In genomic region chr1:165376811-165377153, GRCh38 we compare ENCODE assay signal across 9 cellular contexts. TPM values are rescaled to one million over a fixed set of nuclear protein-coding genes. Genes with fewer than 3 reads are reported as not detected.
A peak's percentile ranks its signal among the peaks of the same experiment; 100 is the strongest.
DNase-seq lines count a peak whose midpoint lies in the region; TF ChIP-seq lines count a peak whose summit lies in the region.
"Had no signal": no experiment of that assay in that cellular context is flagged by ENCODE, and none has a peak within 500 bp of the region (broad histone marks: within the 10 kb centered on the region; RNA-seq: fewer than 3 reads in every experiment).

No MANE protein-coding gene starts in this region.

- no peak for DNase-seq in activated naive CD4-positive, alpha-beta T cell treated with anti-CD3 and anti-CD28 coated beads, Interleukin-2, amount 10 ng/mL, durations not matched to agents 7 days and 5 days
- no peak for DNase-seq in activated naive CD4-positive, alpha-beta T cell (lab: John Stamatoyannopoulos, UW)
- DNase-seq in ascending aorta (ENCODE audit: low spot score in 2 of 2) (no peak), mesendoderm (no peak), midbrain (lab: John Stamatoyannopoulos, UW) (no peak), NCI-H2196 (lab: John Stamatoyannopoulos, UW; ENCODE audit: unreplicated experiment) (no peak), AML-193 (lab: John Stamatoyannopoulos, UW) (no peak)
- DNase-seq: NCI-H510A had no signal

- no peak overlapping the region for H3K18ac ChIP-seq in mesendoderm (ENCODE audit: low read length)

- H3K56ac ChIP-seq in mesendoderm (ENCODE audit: low read length): peak overlapping the region; percentile 88

- H3K36me3 ChIP-seq in ascending aorta (no peaks in the 10 kb centered on the region), mesendoderm (ENCODE audit: control insufficient read depth, insufficient read depth, low read length) (no peaks in the 10 kb centered on the region), urinary bladder (ENCODE audit: insufficient read depth) (no peaks in the 10 kb centered on the region)

- CTCF ChIA-PET in activated naive CD4-positive, alpha-beta T cell treated with anti-CD3 and anti-CD28 coated beads, Interleukin-2, amount 10 ng/mL, durations not matched to agents 7 days and 5 days (lab: Charles Lee): interaction anchor here (1.4 to 2.5 kb wide), 3 partner anchors 9 to 215 kb away, joined by 4 to 19 read pairs (median 6); no protein-coding TSS in a partner anchor

- H3K4me3 ChIP-seq in ascending aorta: peak overlapping the region; percentile 48 to 61
- H3K4me3 ChIP-seq in mesendoderm (ENCODE audit: low read length): peak overlapping the region; percentile 32
- peak overlapping the region; percentile 33 for H3K4me3 ChIP-seq in urinary bladder (ENCODE audit: low read depth, low read length)

- H3K4me3 Mint-ChIP-seq in activated naive CD4-positive, alpha-beta T cell treated with anti-CD3 and anti-CD28 coated beads, Interleukin-2, amount 10 ng/mL, durations not matched to agents 7 days and 5 days: peak overlapping the region; percentile 17

- WGBS in mesendoderm (ENCODE audit: extremely low coverage, insufficient coverage, low lambda C conversion rate): no CpG with 5 or more reads among the region's 10 CpGs
- WGBS in urinary bladder: 19% methylated on average over 10 of the region's 10 CpGs

- H3K79me2 ChIP-seq in mesendoderm (ENCODE audit: control insufficient read depth, insufficient read depth, low read length): no peaks in the 10 kb centered on the region

- no peak overlapping the region for H2BK15ac ChIP-seq in mesendoderm (replicated peaks; ENCODE audit: low read depth)

- no peak overlapping the region for H3K23ac ChIP-seq in mesendoderm (ENCODE audit: low read length)

- peaks cover 74% of the 10 kb centered on the region for H3K27me3 Mint-ChIP-seq in activated naive CD4-positive, alpha-beta T cell treated with anti-CD3 and anti-CD28 coated beads, Interleukin-2, amount 10 ng/mL, durations not matched to agents 7 days and 5 days

- no peak overlapping the region for H4K8ac ChIP-seq in mesendoderm (ENCODE audit: low read depth, low read length)

- H3K9ac ChIP-seq in mesendoderm (ENCODE audit: low read length): peak overlapping the region; percentile 72

- H2BK5ac ChIP-seq in mesendoderm (ENCODE audit: low read length): no peak overlapping the region

- no peak for TF ChIP-seq CTCF in ascending aorta (IDR thresholded peaks at IDR 0.05)

- no peaks in the 10 kb centered on the region for H3K9me3 ChIP-seq in ascending aorta

- no peaks in the 10 kb centered on the region for H3K79me1 ChIP-seq in mesendoderm (ENCODE audit: low read length)

- no peaks in the 10 kb centered on the region for H3K36me3 Mint-ChIP-seq in activated naive CD4-positive, alpha-beta T cell treated with anti-CD3 and anti-CD28 coated beads, Interleukin-2, amount 10 ng/mL, durations not matched to agents 7 days and 5 days

- no peak overlapping the region for H2AK5ac ChIP-seq in mesendoderm (ENCODE audit: low read length)

- peak overlapping the region; percentile 61 for H3K4me2 ChIP-seq in mesendoderm (ENCODE audit: low read length)

- H3K27me3 ChIP-seq in ascending aorta (no peaks in the 10 kb centered on the region), mesendoderm (ENCODE audit: insufficient read depth, low read length, poor library complexity) (no peaks in the 10 kb centered on the region)

- no peak overlapping the region for H3K4ac ChIP-seq in mesendoderm (ENCODE audit: low read depth, low read length)

- H4K5ac ChIP-seq in mesendoderm (ENCODE audit: low read length): no peak overlapping the region

- H3K27ac ChIP-seq in ascending aorta (peak overlapping the region; percentile 65 to 72), mesendoderm (ENCODE audit: low read depth, low read length) (no peak overlapping the region), urinary bladder (ENCODE audit: low read depth) (peak overlapping the region; percentile 13)

- no peak overlapping the region for H3K27ac Mint-ChIP-seq in activated naive CD4-positive, alpha-beta T cell treated with anti-CD3 and anti-CD28 coated beads, Interleukin-2, amount 10 ng/mL, durations not matched to agents 7 days and 5 days

- no peaks in the 10 kb centered on the region for H3K9me3 Mint-ChIP-seq in activated naive CD4-positive, alpha-beta T cell treated with anti-CD3 and anti-CD28 coated beads, Interleukin-2, amount 10 ng/mL, durations not matched to agents 7 days and 5 days

- H3K4me1 Mint-ChIP-seq in activated naive CD4-positive, alpha-beta T cell treated with anti-CD3 and anti-CD28 coated beads, Interleukin-2, amount 10 ng/mL, durations not matched to agents 7 days and 5 days: peaks cover 17% of the 10 kb centered on the region

- H3K4me1 ChIP-seq in ascending aorta (peaks cover 6 to 8% of the 10 kb centered on the region in 2 donors), mesendoderm (ENCODE audit: control insufficient read depth, low read depth, low read length) (peaks cover 3% of the 10 kb centered on the region), urinary bladder (ENCODE audit: insufficient read depth) (no peaks in the 10 kb centered on the region)

- H2BK120ac ChIP-seq in mesendoderm (ENCODE audit: low read depth, low read length): no peak overlapping the region

- intact Hi-C loops in ascending aorta (cut with DNase I): no loop called here

RNA-seq across cellular contexts. Expression of gene LMX1A, which starts 20.3 kb away (rescaled TPM):
- total RNA-seq in ascending aorta (1.7 TPM), urinary bladder (0.42 TPM)
- polyA plus RNA-seq in mesendoderm (2013, experiment 1 of 2): not detected
- polyA plus RNA-seq in mesendoderm (2013, experiment 2 of 2): not detected
- 0.29 TPM for polyA plus RNA-seq in urinary bladder
